ENCODE assay signal across 8 cellular contexts in the genomic region with DNA sequence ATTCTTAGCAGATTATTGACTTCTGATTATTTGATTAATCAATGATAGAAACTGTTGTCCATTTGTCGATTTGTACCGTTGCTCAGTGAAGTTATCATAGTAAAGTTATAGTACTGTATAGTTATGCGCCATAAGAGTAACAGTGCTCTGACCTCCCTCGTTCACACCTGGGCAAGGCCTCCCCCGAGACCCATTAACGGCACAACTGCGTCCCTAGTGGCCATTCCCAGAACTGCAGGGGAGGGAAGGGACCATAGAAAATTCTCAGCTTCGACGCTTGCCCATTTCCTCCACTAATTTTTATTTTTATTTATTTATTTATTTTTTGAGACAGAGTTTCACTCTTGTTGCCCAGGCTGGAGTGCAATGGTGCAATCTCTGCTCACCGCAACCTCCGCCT.
DNase-seq lines count a peak whose midpoint lies in the region; ATAC-seq, FAIRE-seq and TF ChIP-seq lines count a peak whose summit lies in the region.

No MANE protein-coding gene starts in this region.

- H3K4me3 ChIP-seq in K562 = no peak overlapping the region

- H3K4me2 ChIP-seq in K562 (ENCODE audit: insufficient read depth, low read length) = no peak overlapping the region

- intact Hi-C loops in K562 (cut with micrococcal nuclease) = no loop called here

- peaks cover 8% of the 10 kb centered on the region for H3K4me1 Mint-ChIP-seq in nephron progenitor cell

- H3K27me3 Mint-ChIP-seq in nephron progenitor cell (ENCODE audit: low read depth, poor library complexity) = peaks cover 2% of the 10 kb centered on the region

- H3K27ac Mint-ChIP-seq in nephron progenitor cell = no peak overlapping the region

- ATAC-seq in K562 = no peak
- no peak for ATAC-seq in GM18511 (IDR thresholded peaks at IDR 0.05; ENCODE audit: unreplicated experiment)
- no peak for ATAC-seq in HG03378 (IDR thresholded peaks at IDR 0.05; ENCODE audit: unreplicated experiment)

- 0 out of 4 replicates have a peak, but pooled peaks of 1 of the 2 experiments have one; percentile 14 for TF ChIP-seq RAD21 in K562 (CRISPR knock-in tag; conservative IDR thresholded peaks at IDR 0.05 in 1 of 2, IDR thresholded peaks at IDR 0.05 in 1 of 2)

- no peaks in the 10 kb centered on the region for H3K9me1 ChIP-seq in K562 (ENCODE audit: control insufficient read depth, insufficient read depth, low read length)

- no peaks in the 10 kb centered on the region for H3K36me3 ChIP-seq in K562 (ENCODE audit: control insufficient read depth, insufficient read depth, low read length)

- peak; percentile 47 to 75 (median 51); a peak in 5 of 6 replicates for TF ChIP-seq CTCF in K562 (IDR thresholded peaks at IDR 0.05 in 2 of 3, conservative IDR thresholded peaks at IDR 0.05 in 1 of 3; ENCODE audit: insufficient read depth in 2 of 3, low read depth in 1 of 3, low read length in 3 of 3)
- peak; percentile 56 for TF ChIP-seq CTCF in nephron progenitor cell (IDR thresholded peaks at IDR 0.05)

- H3K4me3 Mint-ChIP-seq in nephron progenitor cell = no peak overlapping the region

- peak; percentile 19 for DNase-seq in NCI-H2196 (lab: John Stamatoyannopoulos, UW; ENCODE audit: unreplicated experiment)
- no peak for DNase-seq in NCI-H2196 treated with DMSO at 0.1 percent for 48 hours (lab: John Stamatoyannopoulos, UW; ENCODE audit: unreplicated experiment)
- DNase-seq in HT1080 (ENCODE audit: low read depth) = peak; percentile 11
- peak; percentile 41 to 52 (median 50) for DNase-seq in K562 (ENCODE audit: extremely low read depth in 1 of 4, low spot score in 3 of 4)
- DNase-seq in nephron progenitor cell = peak; percentile 30
- DNase-seq in HPDE6-E6E7 (ENCODE audit: extremely low spot score) = no peak

- FAIRE-seq in K562 (lab: Jason Lieb, UNC) = peak; percentile 65

- TF ChIP-seq EP300 in K562 (IDR thresholded peaks at IDR 0.05; ENCODE audit: low read length) = no peak

- H2AFZ ChIP-seq in K562 (ENCODE audit: low read depth, low read length) = no peak overlapping the region

- POLR2A ChIA-PET in K562 (lab: Yijun Ruan, JAX) = no interaction called here

- H3K9me3 Mint-ChIP-seq in nephron progenitor cell = no peaks in the 10 kb centered on the region

- no peaks in the 10 kb centered on the region for H3K36me3 Mint-ChIP-seq in nephron progenitor cell (ENCODE audit: low read depth)

- WGBS in K562 (ENCODE audit: insufficient coverage, low coverage, missing lambda C conversion rate) = 3% methylated on average over 11 of the region's 11 CpGs

- no peaks in the 10 kb centered on the region for H3K9me3 ChIP-seq in K562 (replicated peaks; ENCODE audit: control insufficient read depth, insufficient read depth, low read depth, low read length)

- H4K20me1 ChIP-seq in K562 (replicated peaks; ENCODE audit: control insufficient read depth, insufficient read depth, low read length) = no peaks in the 10 kb centered on the region

- H3K27ac ChIP-seq in K562 (ENCODE audit: extremely low read depth, low read depth, low read length) = no peak overlapping the region

- no peaks in the 10 kb centered on the region for H3K27me3 ChIP-seq in K562 (ENCODE audit: control insufficient read depth in 2 of 2, insufficient read depth in 2 of 2, low read length in 2 of 2)

- TF ChIP-seq POLR2A in K562 (conservative IDR thresholded peaks at IDR 0.05) = no peak

- no TSS peak for BruUV-seq in K562 (replicated peaks; lab: Mats Ljungman, UMichigan)

- CTCF ChIA-PET in K562 (lab: Yijun Ruan, JAX; ENCODE audit: low intra/inter-chr PET ratio) = no interaction called here

- no peak overlapping the region for H3K9ac ChIP-seq in K562 (ENCODE audit: insufficient read depth in 1 of 2, low read depth in 2 of 2, low read length in 2 of 2)

- H3K4me1 ChIP-seq in K562 (replicated peaks in 1 of 2; ENCODE audit: control insufficient read depth in 2 of 2, insufficient read depth in 2 of 2, low read length in 2 of 2) = no peaks in the 10 kb centered on the region

- H3K79me2 ChIP-seq in K562 (ENCODE audit: control insufficient read depth, insufficient read depth, low read length) = no peaks in the 10 kb centered on the region

- in situ Hi-C loops in K562 (cut with MboI) = no loop called here

TF ChIP-seq in K562, 482 proteins besides CTCF, POLR2A, EP300 and RAD21:
- no peak for TF ChIP-seq MBD2 (IDR thresholded peaks at IDR 0.05; ENCODE audit: borderline replicate concordance, low read depth)

Comparison
In these comparisons a context has a peak if more than half of its experiments do, and no peak if none do; other contexts are left out.
1. DNase-seq: peak in NCI-H2196 (single experiment), HT1080 (single experiment), K562 (4 of 4) and nephron progenitor cell (single experiment); none in NCI-H2196 treated with DMSO at 0.1 percent for 48 hours (single experiment) and HPDE6-E6E7 (single experiment).